In genomic region chr20:17832236-17832635, GRCh38 we compare ENCODE assay signal across 27 cellular contexts.
"Had no signal": no experiment of that assay in that cellular context is flagged by ENCODE, and none has a peak within 500 bp of the region (broad histone marks: within the 10 kb centered on the region; RNA-seq: fewer than 3 reads in every experiment).

No MANE protein-coding gene starts in this region.

- H3K27ac ChIP-seq: VCaP had no signal

- DNase-seq: activated B cell treated with CpG ODN at 0.5 μM for 24 hours; activated CD4-positive, alpha-beta memory T cell treated with anti-CD3 and anti-CD28 coated beads for 36 hours; activated CD4-positive, alpha-beta T cell treated with anti-CD3 and anti-CD28 coated beads for 4 hours; activated CD4-positive, alpha-beta T cell treated with anti-CD3 and anti-CD28 coated beads, Interleukin-2, amount 50 U/mL, for 1 hour; activated CD4-positive, CD25-positive, alpha-beta regulatory T cell treated with anti-CD3 and anti-CD28 coated beads, Interleukin-2, amount 50 U/mL, for 72 hours; activated CD8-positive, alpha-beta memory T cell treated with anti-CD3 and anti-CD28 coated beads, Interleukin-2, amount 50 U/mL, for 4 hours; activated effector memory CD4-positive, alpha-beta T cell treated with Interleukin-2 at 50 U/mL for 16 hours; activated naive CD4-positive, alpha-beta T cell treated with anti-CD3 and anti-CD28 coated beads, Interleukin-2, amount 10 ng/mL, durations not matched to agents 7 days and 5 days; activated naive CD8-positive, alpha-beta T cell treated with anti-CD3 and anti-CD28 coated beads, Interleukin-2, amount 50 U/mL, for 24 hours; activated T-cell treated with anti-CD3 and anti-CD28 coated beads, Interleukin-2, amount 50 U/mL, for 48 hours; anterior cingulate cortex; NCI-H1048; NCI-H1105 treated with DMSO at 0.1 percent for 48 hours; NCI-H1436; NCI-H1694 treated with DMSO at 0.1 percent for 48 hours; NCI-H2029; NCI-H345; NCI-H524 treated with DMSO at 0.1 percent for 48 hours; RPMI8226; SIG-M5; SW 1271; T-helper 1 cell; T-helper 2 cell; T-helper 9 cell had no signal

- ATAC-seq: activated naive CD8-positive, alpha-beta T cell treated with anti-CD3 and anti-CD28 coated beads, Interleukin-2, amount 50 U/mL, for 24 hours; Panc1; Right ventricle myocardium inferior had no signal
